In genomic region chr6:37777272-37777736, GRCh38 we compare ENCODE assay signal across 1 cellular context.
A peak's percentile ranks its signal among the peaks of the same experiment; 100 is the strongest.
TF ChIP-seq lines count a peak whose summit lies in the region.

No MANE protein-coding gene starts in this region.

TF ChIP-seq in GM12878, 131 proteins besides CTCF, POLR2A, EP300 and RAD21 (continued from another document):
- TF ChIP-seq MEF2B (IDR thresholded peaks at IDR 0.05; ENCODE audit: partially characterized antibody, poor library complexity, severe bottlenecking), result peak; percentile 68
- no peak for TF ChIP-seq E2F8 (IDR thresholded peaks at IDR 0.05; ENCODE audit: low read depth, partially characterized antibody)
- TF ChIP-seq SIN3A (IDR thresholded peaks at IDR 0.05; ENCODE audit: low read depth, low read length), result no peak
- no peak for TF ChIP-seq ZNF217 (IDR thresholded peaks at IDR 0.05)
- no peak for TF ChIP-seq ZBED1 (IDR thresholded peaks at IDR 0.05; ENCODE audit: borderline replicate concordance)
- no peak for TF ChIP-seq FOS (IDR thresholded peaks at IDR 0.05; ENCODE audit: borderline replicate concordance, extremely low read depth, insufficient read length)
- TF ChIP-seq NKRF (conservative IDR thresholded peaks at IDR 0.05), result no peak
- TF ChIP-seq CUX1 (IDR thresholded peaks at IDR 0.05; ENCODE audit: insufficient replicate concordance, low read depth, low read length), result no peak
- peak in 1 of 2 experiments; percentile 46; a peak in 1 of 4 replicates for TF ChIP-seq BHLHE40 (IDR thresholded peaks at IDR 0.05; ENCODE audit: borderline replicate concordance in 1 of 2, low read depth in 2 of 2, low read length in 1 of 2)
- TF ChIP-seq CREB1 (IDR thresholded peaks at IDR 0.05; ENCODE audit: low read depth), result no peak
- TF ChIP-seq MAX (IDR thresholded peaks at IDR 0.05; ENCODE audit: low read depth, low read length), result no peak
- no peak for TF ChIP-seq CREM (IDR thresholded peaks at IDR 0.05; ENCODE audit: low read depth)
- no peak for TF ChIP-seq POLR2AphosphoS5 (IDR thresholded peaks at IDR 0.05; ENCODE audit: low read length)
- no peak for TF ChIP-seq YBX1 (IDR thresholded peaks at IDR 0.05)
- no peak for TF ChIP-seq BCL3 (IDR thresholded peaks at IDR 0.05; ENCODE audit: borderline replicate concordance, insufficient read depth, low read depth, low read length, poor library complexity, severe bottlenecking)
- no peak for TF ChIP-seq NR2F1 (conservative IDR thresholded peaks at IDR 0.05)
- TF ChIP-seq SMARCA5 (IDR thresholded peaks at IDR 0.05), result no peak
- TF ChIP-seq NFYA (IDR thresholded peaks at IDR 0.05; ENCODE audit: borderline replicate concordance, low read depth, low read length), result no peak
